ENCODE assay signal across 8 cellular contexts in the genomic region with DNA sequence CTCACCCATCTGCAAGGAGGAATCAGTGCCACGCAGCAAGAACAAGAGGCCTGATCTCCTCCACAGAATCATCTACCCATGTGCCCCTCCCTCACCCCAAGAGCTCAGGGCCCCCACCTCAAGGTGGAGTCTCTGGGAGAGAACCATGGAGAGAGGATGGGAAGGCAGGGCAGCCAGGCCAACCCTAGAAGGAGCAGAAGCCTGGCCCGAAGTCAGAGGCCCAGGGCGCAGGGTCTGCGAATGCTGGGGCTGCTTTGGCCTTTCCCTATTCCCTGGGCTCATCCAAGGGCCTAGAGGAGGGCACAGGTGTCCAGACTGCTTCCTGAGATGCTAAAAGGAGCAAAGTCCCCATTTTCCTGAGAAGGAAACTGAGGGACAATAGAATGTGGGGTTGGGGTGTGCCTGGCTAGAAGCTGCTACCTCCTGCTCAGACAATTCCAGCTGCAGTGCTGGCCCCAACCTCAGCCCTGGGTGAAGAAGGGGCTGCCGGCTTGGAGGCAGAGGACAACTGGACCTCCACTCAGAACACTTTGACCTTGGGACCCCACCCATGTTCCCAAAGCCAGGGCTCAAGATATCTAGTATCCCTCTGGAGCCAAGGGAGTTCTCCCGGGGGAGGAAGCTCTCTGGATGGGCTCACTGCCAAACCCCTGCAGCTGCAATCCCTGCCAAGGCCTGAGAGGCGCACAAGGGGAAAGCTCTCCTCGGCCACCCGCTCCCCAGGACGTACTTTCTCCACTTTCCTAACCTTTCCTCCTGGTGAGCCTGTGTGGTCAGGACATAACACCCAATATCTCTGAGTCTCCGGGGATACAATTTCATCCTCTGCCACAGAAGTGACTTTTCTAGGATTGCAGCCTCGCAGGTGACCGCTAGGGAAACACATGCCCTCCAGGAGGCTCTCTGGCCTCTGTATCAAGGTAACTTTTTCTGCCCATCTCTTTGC. TPM values are rescaled to one million over a fixed set of nuclear protein-coding genes. Genes with fewer than 3 reads are reported as not detected.
DNase-seq lines count a peak whose midpoint lies in the region; ATAC-seq and TF ChIP-seq lines count a peak whose summit lies in the region.

No MANE protein-coding gene starts in this region.

- H3K36me3 ChIP-seq in HCT116 (ENCODE audit: control insufficient read depth in 1 of 2, insufficient read depth in 2 of 2, low read length in 2 of 2) (no peaks in the 10 kb centered on the region), OCI-LY1 (ENCODE audit: insufficient read depth, low read length) (no peaks in the 10 kb centered on the region), endocrine pancreas (ENCODE audit: control insufficient read depth, insufficient read depth, low read length) (no peaks in the 10 kb centered on the region)

- H3K9me2 ChIP-seq in HCT116 (ENCODE audit: insufficient read depth) (no peaks in the 10 kb centered on the region), OCI-LY1 (ENCODE audit: low read depth, low read length) (no peaks in the 10 kb centered on the region)

- no peaks in the 10 kb centered on the region for H3K9me3 ChIP-seq in HCT116 (ENCODE audit: control insufficient read depth in 1 of 2, insufficient read depth in 1 of 2, low read depth in 1 of 2, low read length in 2 of 2)
- no peaks in the 10 kb centered on the region for H3K9me3 ChIP-seq in OCI-LY1 (ENCODE audit: low read length)
- no peaks in the 10 kb centered on the region for H3K9me3 ChIP-seq in endocrine pancreas (ENCODE audit: control insufficient read depth, low read length)

- ATAC-seq in HCT116 (peak; percentile 53), HG02763 (IDR thresholded peaks at IDR 0.05; ENCODE audit: unreplicated experiment) (no peak)

- H3F3A ChIP-seq in OCI-LY1 (ENCODE audit: insufficient read depth, low read length) = no peaks in the 10 kb centered on the region

- CTCF ChIA-PET in HCT116 (lab: Charles Lee) = interaction anchor here (0.6 to 2.4 kb wide), 10 partner anchors 12 to 92 kb away, joined by 3 to 20 read pairs (median 4); no protein-coding TSS in a partner anchor

- BruUV-seq in HCT116 (replicated peaks; lab: Mats Ljungman, UMichigan) = no TSS peak

- H3K9ac ChIP-seq in HCT116 (ENCODE audit: low read length) (peak overlapping the region; percentile 5; the same call in 1 of the 2 replicates), OCI-LY1 (ENCODE audit: low read length) (no peak overlapping the region), endocrine pancreas (ENCODE audit: control insufficient read depth, insufficient read depth, low read length) (peak overlapping the region; percentile 23)

- H3K4me2 ChIP-seq in HCT116 (ENCODE audit: low read length) = peak overlapping the region; percentile 41
- no peak overlapping the region for H3K4me2 ChIP-seq in OCI-LY1 (ENCODE audit: low read length)

- H4K20me1 ChIP-seq in HCT116 (ENCODE audit: insufficient read depth) (no peaks in the 10 kb centered on the region), OCI-LY1 (ENCODE audit: insufficient read depth, low read length) (no peaks in the 10 kb centered on the region)

- H3K4me3 ChIP-seq in AG09309 (ENCODE audit: control insufficient read depth, low read depth, low read length) = no peak overlapping the region
- H3K4me3 ChIP-seq in HCT116 (replicated peaks in 1 of 2; ENCODE audit: low read depth in 1 of 2, low read length in 2 of 2) = no peak overlapping the region
- no peak overlapping the region for H3K4me3 ChIP-seq in OCI-LY1 (ENCODE audit: low read depth, low read length, poor library complexity, severe bottlenecking)
- H3K4me3 ChIP-seq in endocrine pancreas (ENCODE audit: control insufficient read depth, insufficient read depth, low read length) = no peak overlapping the region

- no peaks in the 10 kb centered on the region for H3K79me2 ChIP-seq in HCT116 (ENCODE audit: insufficient read depth, low read length)
- H3K79me2 ChIP-seq in OCI-LY1 (ENCODE audit: insufficient read depth, low read length) = no peaks in the 10 kb centered on the region

- H3K4me1 ChIP-seq in HCT116 (ENCODE audit: control insufficient read depth in 1 of 2, insufficient read depth in 2 of 2, low read length in 2 of 2) = peaks cover 46 to 54% of the 10 kb centered on the region in 2 experiments
- peaks cover 16% of the 10 kb centered on the region for H3K4me1 ChIP-seq in OCI-LY1 (ENCODE audit: insufficient read depth, low read length, severe bottlenecking)
- no peaks in the 10 kb centered on the region for H3K4me1 ChIP-seq in endocrine pancreas (ENCODE audit: control insufficient read depth, insufficient read depth, low read length)

- RAD21 ChIA-PET in HCT116 (lab: Charles Lee; ENCODE audit: low non-redundant PET in 1 of 2, low total read pairs in 2 of 2, uncharacterized antibody in 2 of 2, unreplicated experiment in 2 of 2) = interaction anchor here (1.1 to 2.0 kb wide), 3 partner anchors 40 to 47 kb away, joined by 4 to 14 read pairs (median 11); no protein-coding TSS in a partner anchor

- TF ChIP-seq POLR2A in HCT116 (IDR thresholded peaks at IDR 0.05; ENCODE audit: borderline replicate concordance, extremely low read depth, insufficient read depth, insufficient read length) = no peak

- no peak for TF ChIP-seq RAD21 in HCT116 (IDR thresholded peaks at IDR 0.05; ENCODE audit: low read depth)

- DNase-seq in AG09309 (ENCODE audit: low read depth) = no peak
- DNase-seq in HCT116 (ENCODE audit: low read depth, low spot score) = peak; percentile 45
- DNase-seq in midbrain (lab: John Stamatoyannopoulos, UW) = peak; percentile 79
- DNase-seq in NK-92 treated with Interleukin-12 subunit alpha and Interleukin-12 subunit beta, amount 100 ng/mL, for 24 hours (lab: John Stamatoyannopoulos, UW) = no peak
- DNase-seq in T-helper 1 cell = no peak

- TF ChIP-seq CTCF in AG09309 (IDR thresholded peaks at IDR 0.05; ENCODE audit: control insufficient read depth, insufficient read depth, low read depth, low read length, missing control alignments) (peak; percentile 56), HCT116 (IDR thresholded peaks at IDR 0.05 in 2 of 3, conservative IDR thresholded peaks at IDR 0.05 in 1 of 3; ENCODE audit: borderline replicate concordance in 1 of 3, insufficient read depth in 1 of 3, low read depth in 2 of 3, low read length in 2 of 3) (peak in 2 of 3 experiments; percentile 72 to 77; a peak in 4 of 6 replicates), OCI-LY1 (IDR thresholded peaks at IDR 0.05; ENCODE audit: low read length) (peak; percentile 34; the same call in 1 of the 2 replicates)

- intact Hi-C loops in HCT116 (cut with micrococcal nuclease) = no loop called here

- H3K27me3 ChIP-seq in HCT116 (ENCODE audit: insufficient read depth, low read length) = no peaks in the 10 kb centered on the region
- H3K27me3 ChIP-seq in OCI-LY1 (ENCODE audit: insufficient read depth, low read length) = peaks cover 4% of the 10 kb centered on the region; the same call in 1 of the 2 replicates
- H3K27me3 ChIP-seq in endocrine pancreas (ENCODE audit: control insufficient read depth, insufficient read depth, low read length) = no peaks in the 10 kb centered on the region

- H2AFZ ChIP-seq in HCT116 (ENCODE audit: low read depth, low read length, poor library complexity, severe bottlenecking) (no peak overlapping the region), OCI-LY1 (ENCODE audit: low read length) (no peak overlapping the region)

- POLR2A ChIA-PET in HCT116 (lab: Charles Lee) = interaction anchor here (0.7 to 2.2 kb wide), 5 partner anchors 11 to 54 kb away, joined by 3 to 12 read pairs (median 4); partner anchors contain the start of gene LEMD1

- H3K27ac ChIP-seq in HCT116 (ENCODE audit: low read depth, low read length) = peak overlapping the region; percentile 11; the same call in 1 of the 2 replicates
- no peak overlapping the region for H3K27ac ChIP-seq in OCI-LY1 (ENCODE audit: low read depth, low read length, poor library complexity, severe bottlenecking)

TF ChIP-seq in HCT116, 20 proteins besides CTCF, POLR2A, EP300 and RAD21:
- TF ChIP-seq, protein P1, sequence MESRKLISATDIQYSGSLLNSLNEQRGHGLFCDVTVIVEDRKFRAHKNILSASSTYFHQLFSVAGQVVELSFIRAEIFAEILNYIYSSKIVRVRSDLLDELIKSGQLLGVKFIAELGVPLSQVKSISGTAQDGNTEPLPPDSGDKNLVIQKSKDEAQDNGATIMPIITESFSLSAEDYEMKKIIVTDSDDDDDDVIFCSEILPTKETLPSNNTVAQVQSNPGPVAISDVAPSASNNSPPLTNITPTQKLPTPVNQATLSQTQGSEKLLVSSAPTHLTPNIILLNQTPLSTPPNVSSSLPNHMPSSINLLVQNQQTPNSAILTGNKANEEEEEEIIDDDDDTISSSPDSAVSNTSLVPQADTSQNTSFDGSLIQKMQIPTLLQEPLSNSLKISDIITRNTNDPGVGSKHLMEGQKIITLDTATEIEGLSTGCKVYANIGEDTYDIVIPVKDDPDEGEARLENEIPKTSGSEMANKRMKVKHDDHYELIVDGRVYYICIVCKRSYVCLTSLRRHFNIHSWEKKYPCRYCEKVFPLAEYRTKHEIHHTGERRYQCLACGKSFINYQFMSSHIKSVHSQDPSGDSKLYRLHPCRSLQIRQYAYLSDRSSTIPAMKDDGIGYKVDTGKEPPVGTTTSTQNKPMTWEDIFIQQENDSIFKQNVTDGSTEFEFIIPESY (IDR thresholded peaks at IDR 0.05; ENCODE audit: extremely low read depth, insufficient replicate concordance, low read length) = no peak
- peak; percentile 25; the same call in 1 of the 2 replicates for TF ChIP-seq POLR2AphosphoS5 (IDR thresholded peaks at IDR 0.05; ENCODE audit: low read depth, low read length)

RNA-seq across cellular contexts. Expression of gene LEMD1, which starts 16.6 kb away (rescaled TPM):
- total RNA-seq in HCT116 (2021; ENCODE audit: unreplicated experiment) = 11.9 TPM
- 14.9 and 21.8 TPM in 2 replicates for polyA plus RNA-seq in HCT116 (2012)

RNA-seq across cellular contexts. Expression of gene BLACAT1, which starts 17.4 kb away (rescaled TPM):
- 3.9 TPM for total RNA-seq in HCT116 (2021; ENCODE audit: unreplicated experiment)
- 3.2 and 4.4 TPM in 2 replicates for polyA plus RNA-seq in HCT116 (2012)

Comparison
In these comparisons a context has a peak if more than half of its experiments do, and no peak if none do; other contexts are left out.
1. DNase-seq: peak in HCT116 (single experiment) and midbrain (single experiment); none in AG09309 (single experiment), NK-92 treated with Interleukin-12 subunit alpha and Interleukin-12 subunit beta, amount 100 ng/mL, for 24 hours (single experiment) and T-helper 1 cell (0 of 5).
2. Peak in every context shown above with its lines, with median percentiles within 50 percentile points of each other: CTCF ChIP-seq.